ENCODE assay signal across 1 cellular context in the genomic region with DNA sequence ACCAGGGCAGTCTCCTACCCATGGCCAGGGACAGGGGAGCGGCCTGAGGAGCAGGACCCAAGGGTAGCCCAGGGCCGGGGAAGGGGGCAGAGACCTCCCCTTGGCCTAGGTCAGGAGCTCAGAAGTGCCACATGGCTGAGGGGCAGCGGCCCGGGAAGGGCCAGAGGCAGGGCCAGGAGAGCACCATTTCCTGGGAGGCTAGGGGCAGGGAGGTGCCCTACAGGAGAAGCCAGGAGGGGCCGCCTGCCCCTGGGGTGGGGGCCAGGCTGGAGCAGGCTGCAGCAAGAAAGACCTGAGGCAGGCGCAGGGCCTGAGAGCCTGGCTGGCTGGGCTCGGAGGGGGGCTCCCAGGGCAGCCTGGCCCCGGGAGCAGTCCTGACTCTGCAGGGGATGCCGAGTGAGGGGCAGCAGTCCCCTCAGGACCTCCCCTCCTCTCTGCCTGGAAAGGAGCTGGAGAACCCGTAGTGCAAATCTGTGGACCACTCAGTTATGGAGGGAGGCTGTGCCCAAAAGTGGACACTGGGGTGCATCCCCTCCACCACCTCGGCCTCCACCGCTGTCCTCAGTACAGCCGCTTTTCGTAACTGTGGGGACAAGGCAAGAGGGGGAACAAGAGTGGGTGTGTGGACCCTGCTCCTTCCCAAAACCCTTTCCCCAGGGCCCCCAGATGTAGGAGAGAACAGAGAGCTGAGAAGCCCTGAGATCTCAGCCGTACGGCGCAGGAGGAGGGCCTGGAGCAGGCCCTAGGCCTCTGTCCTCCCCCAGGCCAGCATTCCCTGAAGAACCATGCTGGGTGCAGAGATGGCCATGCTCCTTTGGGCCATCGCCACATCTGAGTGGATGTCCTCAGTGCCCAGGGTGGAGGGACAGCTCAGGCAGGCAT.
TF ChIP-seq lines count a peak whose summit lies in the region.

No MANE protein-coding gene starts in this region.

TF ChIP-seq in endothelial cell of umbilical vein, 7 proteins besides CTCF, POLR2A, EP300 and RAD21:
- no peak for TF ChIP-seq MYC (IDR thresholded peaks at IDR 0.05; ENCODE audit: low read depth, low read length)
- no peak for TF ChIP-seq POLR2AphosphoS5 (IDR thresholded peaks at IDR 0.05; ENCODE audit: insufficient read depth, low read depth, low read length)
- no peak for TF ChIP-seq JUN (IDR thresholded peaks at IDR 0.05; ENCODE audit: borderline replicate concordance, insufficient read depth, insufficient read length, low read depth)
- TF ChIP-seq EZH2 (IDR thresholded peaks at IDR 0.05; ENCODE audit: borderline replicate concordance, low read depth, low read length, severe bottlenecking) = no peak
- no peak for TF ChIP-seq GATA2 (IDR thresholded peaks at IDR 0.05; ENCODE audit: insufficient read depth, insufficient read length, low read depth, low read length)
- no peak for TF ChIP-seq FOS (IDR thresholded peaks at IDR 0.05; ENCODE audit: borderline replicate concordance, insufficient read depth, low read length)
- TF ChIP-seq, protein P1, sequence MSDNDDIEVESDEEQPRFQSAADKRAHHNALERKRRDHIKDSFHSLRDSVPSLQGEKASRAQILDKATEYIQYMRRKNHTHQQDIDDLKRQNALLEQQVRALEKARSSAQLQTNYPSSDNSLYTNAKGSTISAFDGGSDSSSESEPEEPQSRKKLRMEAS (IDR thresholded peaks at IDR 0.05; ENCODE audit: insufficient read depth, insufficient read length) = no peak
